In the genomic region with DNA sequence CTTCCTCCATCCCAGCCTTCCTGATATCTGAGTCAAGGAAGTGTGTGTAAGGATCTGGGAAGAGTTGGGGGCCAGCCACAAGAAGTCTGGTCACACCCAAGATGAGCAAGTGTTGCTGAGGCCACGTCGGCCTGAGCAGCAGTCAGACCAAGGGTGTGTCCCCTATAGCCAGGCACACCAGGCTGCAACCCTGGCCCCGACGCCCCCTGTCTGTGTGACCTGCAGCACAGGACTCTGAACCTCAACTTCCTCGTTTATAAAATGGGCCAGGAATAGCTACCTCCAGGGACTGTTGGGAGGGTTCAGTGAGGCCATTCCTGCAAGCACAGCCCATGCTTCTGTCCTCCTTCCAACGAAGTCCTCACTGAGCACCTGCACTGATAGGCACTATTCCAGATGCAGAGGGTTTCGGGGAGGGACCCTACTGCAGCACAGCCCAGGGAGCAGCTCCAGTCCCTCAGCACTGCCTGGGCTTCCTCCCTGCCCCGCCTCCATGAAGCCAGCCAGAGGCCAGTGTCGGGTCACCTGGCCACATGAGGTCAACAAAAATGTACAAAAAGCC, we compare ENCODE assay signal across 16 cellular contexts. TPM values are rescaled to one million over a fixed set of nuclear protein-coding genes. Genes with fewer than 3 reads are reported as not detected.
DNase-seq lines count a peak whose midpoint lies in the region; ATAC-seq and TF ChIP-seq lines count a peak whose summit lies in the region.
"Had no signal": no experiment of that assay in that cellular context is flagged by ENCODE, and none has a peak within 500 bp of the region (broad histone marks: within the 10 kb centered on the region; RNA-seq: fewer than 3 reads in every experiment).

No MANE protein-coding gene starts in this region.

- H3K4me2 ChIP-seq in PC-3 (ENCODE audit: low read length), result no peak overlapping the region
- no peak overlapping the region for H3K4me2 ChIP-seq in GM23338

- POLR2A ChIA-PET in PC-3 (lab: Charles Lee; ENCODE audit: unreplicated experiment), result no interaction called here

- H3K4me1 ChIP-seq in PC-3 (ENCODE audit: insufficient read depth, low read length) (no peaks in the 10 kb centered on the region), esophagus muscularis mucosa (peaks cover 95 to 100% (median 100%) of the 10 kb centered on the region in 4 donors), liver (ENCODE audit: control insufficient read depth in 4 of 4, insufficient read depth in 4 of 4, low read length in 3 of 4) (peaks cover 23 to 55% (median 40%) of the 10 kb centered on the region in 4 donors), subcutaneous abdominal adipose tissue (ENCODE audit: control insufficient read depth in 5 of 5, insufficient read depth in 5 of 5, low read length in 5 of 5) (peaks cover 15 to 87% (median 65%) of the 10 kb centered on the region in 5 donors), GM23338 (ENCODE audit: insufficient read depth) (no peaks in the 10 kb centered on the region)
- no peaks in the 10 kb centered on the region for H3K4me1 ChIP-seq in effector memory CD4-positive, alpha-beta T cell (ENCODE audit: control insufficient read depth, insufficient read depth, low read length, poor library complexity, severe bottlenecking)

- no peak for DNase-seq in PC-3
- no peak for DNase-seq in esophagus muscularis mucosa (ENCODE audit: extremely low spot score)
- DNase-seq in stimulated activated naive CD8-positive, alpha-beta T cell treated with anti-CD3 and anti-CD28 coated beads, Interleukin-15, Interleukin-2, amounts not matched to agents 100 U/mL and 50 U/mL, for 24 hours, result no peak
- no peak for DNase-seq in effector memory CD4-positive, alpha-beta T cell
- DNase-seq in GM23338 (ENCODE audit: low spot score), result no peak
- DNase-seq in activated naive CD8-positive, alpha-beta T cell treated with anti-CD3 and anti-CD28 coated beads, Interleukin-2, amount 50 U/mL, for 24 hours, result no peak
- DNase-seq: activated CD4-positive, alpha-beta T cell treated with anti-CD3 and anti-CD28 coated beads for 48 hours; NCI-H2081 treated with DMSO at 0.1 percent for 48 hours; NK-92 treated with Interleukin-12 subunit alpha and Interleukin-12 subunit beta, amount 100 ng/mL, for 24 hours; SW 1271 had no signal

- H3F3A ChIP-seq in PC-3 (ENCODE audit: low read length, unreplicated experiment), result no peaks in the 10 kb centered on the region
- no peaks in the 10 kb centered on the region for H3F3A ChIP-seq in GM23338 (replicated peaks; ENCODE audit: low read depth)

- intact Hi-C loops in PC-3 (cut with micrococcal nuclease), result no loop called here
- intact Hi-C loops in esophagus muscularis mucosa (cut with DNase I), result no loop called here

- 30% methylated on average over 9 of the region's 9 CpGs for WGBS in esophagus muscularis mucosa
- 42% methylated on average over 9 of the region's 9 CpGs for WGBS in liver

- no peak overlapping the region for H3K27ac Mint-ChIP-seq in GM23338
- no peak overlapping the region for H3K27ac Mint-ChIP-seq in activated naive CD8-positive, alpha-beta T cell treated with anti-CD3 and anti-CD28 coated beads, Interleukin-2, amount 50 U/mL, for 24 hours
- H3K27ac Mint-ChIP-seq: activated T-helper 1 cell treated with anti-CD3 and anti-CD28 coated beads, Interleukin-12 subunit alpha, Interleukin-12 subunit beta, Interleukin-2, Interleukin-4 antibody, amounts not matched to agents 30 ng/mL and 10 ng/mL and 1 ng/mL, durations not matched to agents 14 hours and 24 hours and 36 hours; CD4-positive, alpha-beta T cell; stimulated activated memory B cell treated with anti-CD40 and anti-IgM and Interleukin-4, amounts not matched to agents 10 μg/mL and 1 μg/mL and 100 μg/mL, for 72 hours had no signal

- BruUV-seq in PC-3 (replicated peaks; lab: Mats Ljungman, UMichigan), result no TSS peak

- no peak for TF ChIP-seq CTCF in PC-3 (conservative IDR thresholded peaks at IDR 0.05; ENCODE audit: low read depth, low read length)
- TF ChIP-seq CTCF in esophagus muscularis mucosa (IDR thresholded peaks at IDR 0.05), result peak in 1 of 3 experiments; percentile 2
- TF ChIP-seq CTCF in liver (IDR thresholded peaks at IDR 0.05; ENCODE audit: low read depth, low read length, missing input control), result no peak
- peak in 1 of 2 experiments; percentile 28; a peak in 2 of 4 replicates for TF ChIP-seq CTCF in GM23338 (conservative IDR thresholded peaks at IDR 0.05; ENCODE audit: low read depth in 2 of 2)

- CTCF ChIA-PET in PC-3 (lab: Charles Lee), result no interaction called here

- H3K4me3 Mint-ChIP-seq in GM23338, result no peak overlapping the region
- no peak overlapping the region for H3K4me3 Mint-ChIP-seq in activated naive CD8-positive, alpha-beta T cell treated with anti-CD3 and anti-CD28 coated beads, Interleukin-2, amount 50 U/mL, for 24 hours
- H3K4me3 Mint-ChIP-seq: activated T-helper 1 cell treated with anti-CD3 and anti-CD28 coated beads, Interleukin-12 subunit alpha, Interleukin-12 subunit beta, Interleukin-2, Interleukin-4 antibody, amounts not matched to agents 30 ng/mL and 10 ng/mL and 1 ng/mL, durations not matched to agents 14 hours and 24 hours and 36 hours; CD4-positive, alpha-beta T cell; stimulated activated memory B cell treated with anti-CD40 and anti-IgM and Interleukin-4, amounts not matched to agents 10 μg/mL and 1 μg/mL and 100 μg/mL, for 72 hours had no signal

- H3K9me2 ChIP-seq in PC-3 (replicated peaks; ENCODE audit: low read length) (no peaks in the 10 kb centered on the region), GM23338 (ENCODE audit: insufficient read depth) (no peaks in the 10 kb centered on the region)

- no peaks in the 10 kb centered on the region for H3K27me3 ChIP-seq in PC-3 (ENCODE audit: low read length)
- H3K27me3 ChIP-seq in esophagus muscularis mucosa, result no peaks in the 10 kb centered on the region
- no peaks in the 10 kb centered on the region for H3K27me3 ChIP-seq in liver (ENCODE audit: control insufficient read depth in 4 of 4, insufficient read depth in 4 of 4, low read length in 3 of 4)
- H3K27me3 ChIP-seq in subcutaneous abdominal adipose tissue (ENCODE audit: control insufficient read depth in 5 of 5, insufficient read depth in 4 of 5, low read length in 5 of 5), result peaks cover 2 to 10% (median 6%) of the 10 kb centered on the region in 5 donors
- peaks cover 24% of the 10 kb centered on the region for H3K27me3 ChIP-seq in effector memory CD4-positive, alpha-beta T cell (replicated peaks; ENCODE audit: control insufficient read depth, insufficient read depth, low read length, poor library complexity, severe bottlenecking)
- peaks cover 38% of the 10 kb centered on the region for H3K27me3 ChIP-seq in GM23338 (ENCODE audit: insufficient read depth)

- H4K20me1 ChIP-seq in PC-3 (ENCODE audit: low read length) (no peaks in the 10 kb centered on the region), GM23338 (replicated peaks; ENCODE audit: insufficient read depth) (no peaks in the 10 kb centered on the region)

- no peaks in the 10 kb centered on the region; the same call in 2 of the 3 replicates for H3K36me3 Mint-ChIP-seq in GM23338 (ENCODE audit: low read depth)
- H3K36me3 Mint-ChIP-seq in activated naive CD8-positive, alpha-beta T cell treated with anti-CD3 and anti-CD28 coated beads, Interleukin-2, amount 50 U/mL, for 24 hours (ENCODE audit: low read depth), result no peaks in the 10 kb centered on the region
- H3K36me3 Mint-ChIP-seq: stimulated activated memory B cell treated with anti-CD40 and anti-IgM and Interleukin-4, amounts not matched to agents 10 μg/mL and 1 μg/mL and 100 μg/mL, for 72 hours had no signal

- H2AFZ ChIP-seq in PC-3 (ENCODE audit: low read length) (no peak overlapping the region), GM23338 (no peak overlapping the region)

- no peak for TF ChIP-seq POLR2A in esophagus muscularis mucosa (IDR thresholded peaks at IDR 0.05; ENCODE audit: low read depth)

- H3K9me3 ChIP-seq in PC-3 (ENCODE audit: low read length), result no peaks in the 10 kb centered on the region
- H3K9me3 ChIP-seq in esophagus muscularis mucosa, result no peaks in the 10 kb centered on the region
- H3K9me3 ChIP-seq in liver (ENCODE audit: control insufficient read depth in 4 of 4, low read length in 3 of 4), result no peaks in the 10 kb centered on the region
- H3K9me3 ChIP-seq in subcutaneous abdominal adipose tissue (ENCODE audit: control insufficient read depth in 5 of 5, low read length in 5 of 5), result no peaks in the 10 kb centered on the region
- H3K9me3 ChIP-seq in effector memory CD4-positive, alpha-beta T cell (ENCODE audit: control insufficient read depth, low read length), result no peaks in the 10 kb centered on the region
- H3K9me3 ChIP-seq: neutrophil had no signal

- H3K79me2 ChIP-seq in PC-3 (ENCODE audit: low read length) (no peaks in the 10 kb centered on the region), GM23338 (replicated peaks; ENCODE audit: insufficient read depth) (no peaks in the 10 kb centered on the region)

- H3K4me3 ChIP-seq in PC-3 (ENCODE audit: low read length) (no peak overlapping the region), esophagus muscularis mucosa (peak overlapping the region in 1 of 4 donors; percentile 4), liver (ENCODE audit: low read depth in 1 of 3, low read length in 3 of 3) (no peak overlapping the region), subcutaneous abdominal adipose tissue (ENCODE audit: low read depth in 1 of 5, low read length in 5 of 5) (no peak overlapping the region), GM23338 (no peak overlapping the region)
- H3K4me3 ChIP-seq in effector memory CD4-positive, alpha-beta T cell (ENCODE audit: insufficient read depth, low read depth, low read length, poor library complexity, severe bottlenecking), result no peak overlapping the region

- peaks cover 31% of the 10 kb centered on the region for H3K27me3 Mint-ChIP-seq in GM23338 (ENCODE audit: insufficient read depth, low read depth, poor library complexity)
- peaks cover 41% of the 10 kb centered on the region for H3K27me3 Mint-ChIP-seq in activated naive CD8-positive, alpha-beta T cell treated with anti-CD3 and anti-CD28 coated beads, Interleukin-2, amount 50 U/mL, for 24 hours

- no peak for TF ChIP-seq EP300 in esophagus muscularis mucosa (IDR thresholded peaks at IDR 0.05)

- ATAC-seq in PC-3, result peak; percentile 46
- ATAC-seq in stimulated activated naive CD8-positive, alpha-beta T cell treated with anti-CD3 and anti-CD28 coated beads, Interleukin-15, Interleukin-2, amounts not matched to agents 100 U/mL and 50 U/mL, for 24 hours, result no peak
- ATAC-seq in GM23338, result no peak
- ATAC-seq in activated naive CD8-positive, alpha-beta T cell treated with anti-CD3 and anti-CD28 coated beads, Interleukin-2, amount 50 U/mL, for 24 hours, result no peak
- ATAC-seq: stimulated activated memory B cell treated with anti-CD40 and anti-IgM and Interleukin-4, amounts not matched to agents 10 μg/mL and 1 μg/mL and 100 μg/mL, for 72 hours had no signal

- H3K4me1 Mint-ChIP-seq in GM23338, result peaks cover 4% of the 10 kb centered on the region; the same call in 2 of the 3 replicates
- H3K4me1 Mint-ChIP-seq in activated naive CD8-positive, alpha-beta T cell treated with anti-CD3 and anti-CD28 coated beads, Interleukin-2, amount 50 U/mL, for 24 hours, result no peaks in the 10 kb centered on the region

- H3K36me3 ChIP-seq in PC-3 (ENCODE audit: low read depth, low read length) (no peaks in the 10 kb centered on the region), esophagus muscularis mucosa (peaks cover 0 to 27% (median 10%) of the 10 kb centered on the region in 4 donors), liver (ENCODE audit: control insufficient read depth in 4 of 4, insufficient read depth in 3 of 4, low read depth in 1 of 4, low read length in 3 of 4) (no peaks in the 10 kb centered on the region), subcutaneous abdominal adipose tissue (ENCODE audit: control insufficient read depth in 5 of 5, insufficient read depth in 5 of 5, low read length in 5 of 5) (peaks cover 0 to 6% (median under 1%) of the 10 kb centered on the region in 5 donors), GM23338 (ENCODE audit: insufficient read depth) (no peaks in the 10 kb centered on the region)
- no peaks in the 10 kb centered on the region for H3K36me3 ChIP-seq in effector memory CD4-positive, alpha-beta T cell (ENCODE audit: control insufficient read depth, insufficient read depth, low read length)
- H3K36me3 ChIP-seq: neutrophil had no signal

- H3K27ac ChIP-seq in PC-3 (ENCODE audit: low read length) (no peak overlapping the region), esophagus muscularis mucosa (replicated peaks in 1 of 4) (peak overlapping the region; percentile 88 to 93 (median 92)), liver (ENCODE audit: low read depth in 1 of 2, low read length in 2 of 2) (no peak overlapping the region), subcutaneous abdominal adipose tissue (ENCODE audit: low read depth, low read length) (peak overlapping the region; percentile 69), GM23338 (ENCODE audit: low read depth) (no peak overlapping the region)
- no peak overlapping the region for H3K27ac ChIP-seq in effector memory CD4-positive, alpha-beta T cell (ENCODE audit: insufficient read depth, low read length, poor library complexity, severe bottlenecking)
- H3K27ac ChIP-seq: neutrophil had no signal

- no peak for TF ChIP-seq RAD21 in liver (IDR thresholded peaks at IDR 0.05)

- H3K9ac ChIP-seq in PC-3 (ENCODE audit: low read length) (no peak overlapping the region), liver (ENCODE audit: low read depth in 1 of 2, low read length in 2 of 2) (no peak overlapping the region), subcutaneous abdominal adipose tissue (ENCODE audit: low read length in 5 of 5) (no peak overlapping the region)

- H3K9me3 Mint-ChIP-seq in GM23338, result no peaks in the 10 kb centered on the region
- H3K9me3 Mint-ChIP-seq in activated naive CD8-positive, alpha-beta T cell treated with anti-CD3 and anti-CD28 coated beads, Interleukin-2, amount 50 U/mL, for 24 hours, result no peaks in the 10 kb centered on the region
- H3K9me3 Mint-ChIP-seq: activated T-helper 1 cell treated with anti-CD3 and anti-CD28 coated beads, Interleukin-12 subunit alpha, Interleukin-12 subunit beta, Interleukin-2, Interleukin-4 antibody, amounts not matched to agents 30 ng/mL and 10 ng/mL and 1 ng/mL, durations not matched to agents 14 hours and 24 hours and 36 hours; CD4-positive, alpha-beta T cell; stimulated activated memory B cell treated with anti-CD40 and anti-IgM and Interleukin-4, amounts not matched to agents 10 μg/mL and 1 μg/mL and 100 μg/mL, for 72 hours had no signal

RNA-seq across cellular contexts. Expression of gene LIMS2, which starts 13.3 kb away (rescaled TPM):
- total RNA-seq in PC-3 (2014; rRNA removed), result 4.6 and 5.0 TPM in 2 replicates
- 100 to 1,000 TPM in 3 of 4 donors, 10 to 100 TPM in 1; 99.2 to 342 (median 175) TPM for total RNA-seq in esophagus muscularis mucosa
- total RNA-seq in liver, result 10 to 100 TPM in 1 of 2 donors, 1 to 10 TPM in 1; 1.4 to 15.6 TPM
- polyA plus RNA-seq in liver, result 10 to 100 TPM; 16.5 to 17.9 TPM
- total RNA-seq in GM23338 (2014; rRNA removed; shearing (Covaris generic)), result 1.3 and 1.6 TPM in 2 replicates
- polyA plus RNA-seq in GM23338 (2016; fragmentation: Nextera tagmentation; extraction: Ambion mirVana), result 2.6 and 3.5 TPM in 2 replicates

RNA-seq across cellular contexts. Expression of gene GPR17, which starts 16.1 kb away (rescaled TPM):
- total RNA-seq in PC-3 (2014; rRNA removed) (0.92 and 1.0 TPM in 2 replicates), esophagus muscularis mucosa (under 1 TPM in 1 of 4 donors, not detected in 3; 0.40 TPM), liver (under 1 TPM in 1 of 2 donors, not detected in 1; 0.14 TPM)
- polyA plus RNA-seq in liver (under 1 TPM; 0.03 to 0.07 TPM), GM23338 (2016; fragmentation: Nextera tagmentation; extraction: Ambion mirVana) (not detected in 2 replicates)
- total RNA-seq in GM23338 (2014; rRNA removed; shearing (Covaris generic)), result not detected in 2 replicates
- total RNA-seq: activated T-helper 1 cell treated with anti-CD3 and anti-CD28 coated beads, Interleukin-12 subunit alpha, Interleukin-12 subunit beta, Interleukin-2, Interleukin-4 antibody, amounts not matched to agents 30 ng/mL and 10 ng/mL and 1 ng/mL, durations not matched to agents 14 hours and 24 hours and 36 hours; CD4-positive, alpha-beta T cell had no signal

RNA-seq across cellular contexts. Expression of gene SFT2D3, which starts 39.3 kb away (rescaled TPM):
- total RNA-seq in PC-3 (2014; rRNA removed), result 4.2 and 5.4 TPM in 2 replicates
- total RNA-seq in esophagus muscularis mucosa, result 10 to 100 TPM in 1 of 4 donors, 1 to 10 TPM in 3; 5.8 to 11.8 (median 9.4) TPM
- total RNA-seq in liver, result 1 to 10 TPM; 4.7 to 4.9 TPM
- polyA plus RNA-seq in liver, result 1 to 10 TPM in 1 of 2 donors, not detected in 1; 2.4 TPM
- 13.4 and 13.7 TPM in 2 replicates for total RNA-seq in GM23338 (2014; rRNA removed; shearing (Covaris generic))
- not detected in 2 replicates for polyA plus RNA-seq in GM23338 (2016; fragmentation: Nextera tagmentation; extraction: Ambion mirVana)

Comparison
In these comparisons a context has a peak if more than half of its experiments do, and no peak if none do; other contexts are left out.
1. H3K27ac ChIP-seq: peak in esophagus muscularis mucosa (4 of 4) and subcutaneous abdominal adipose tissue (single experiment); none in PC-3 (single experiment), liver (0 of 2), effector memory CD4-positive, alpha-beta T cell (single experiment) and GM23338 (single experiment).
2. RNA of gene LIMS2, which starts 13.3 kb away (total RNA-seq): 99.2 to 342 TPM in esophagus muscularis mucosa; 1.4 to 15.6 TPM in liver, 4.6 to 5.0 TPM in PC-3 and 1.3 to 1.6 TPM in GM23338; every median in the first group is over 4 times any median in the second.